ENCODE assay signal across 8 cellular contexts in the genomic region with DNA sequence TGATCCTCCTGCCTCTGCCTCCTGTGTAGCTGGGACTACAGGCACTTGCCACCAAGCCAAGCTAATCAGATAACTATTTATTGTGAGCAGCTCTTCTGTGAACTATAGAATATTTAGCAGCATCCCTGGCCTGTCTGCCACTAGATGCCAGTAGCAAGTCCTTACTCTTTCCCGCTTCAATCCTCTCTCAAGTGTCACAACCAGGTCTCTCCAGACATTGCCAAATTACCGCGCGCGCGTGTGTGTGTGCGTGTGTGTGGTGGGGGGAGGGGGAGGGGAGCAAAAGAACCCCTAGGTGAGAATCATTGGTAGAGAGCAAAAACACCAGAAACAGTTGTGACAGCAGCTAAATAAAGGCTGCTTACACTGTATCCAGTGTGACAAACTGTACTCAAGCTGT. TPM values are rescaled to one million over a fixed set of nuclear protein-coding genes. Genes with fewer than 3 reads are reported as not detected.
DNase-seq lines count a peak whose midpoint lies in the region; ATAC-seq, FAIRE-seq and TF ChIP-seq lines count a peak whose summit lies in the region.
"Had no signal": no experiment of that assay in that cellular context is flagged by ENCODE, and none has a peak within 500 bp of the region (broad histone marks: within the 10 kb centered on the region; RNA-seq: fewer than 3 reads in every experiment).

No MANE protein-coding gene starts in this region.

- H4K5ac ChIP-seq in H1 (ENCODE audit: insufficient read length, low read depth, low read length): no peak overlapping the region

- H2BK20ac ChIP-seq in H1 (ENCODE audit: low read length): no peak overlapping the region

- no peak for ATAC-seq in GM18861 (IDR thresholded peaks at IDR 0.05; ENCODE audit: unreplicated experiment)
- no peak for ATAC-seq in GM21737 (IDR thresholded peaks at IDR 0.05; ENCODE audit: unreplicated experiment)
- ATAC-seq: activated CD4-positive, alpha-beta T cell treated with anti-CD3 and anti-CD28 coated beads for 36 hours had no signal

- peaks cover 1 to 7% (median 5%) of the 10 kb centered on the region in 4 experiments; a peak in 6 of 7 replicates for H3K4me1 ChIP-seq in H1 (replicated peaks in 1 of 4; ENCODE audit: control insufficient read depth in 3 of 4, insufficient read depth in 4 of 4, low read length in 3 of 4)
- peaks cover 0 to 61% (median 49%) of the 10 kb centered on the region in 4 donors for H3K4me1 ChIP-seq in sigmoid colon

- H3K27me3 ChIP-seq in H1 (replicated peaks in 1 of 4; ENCODE audit: control insufficient read depth in 3 of 4, extremely low read depth in 1 of 4, insufficient read depth in 3 of 4, low read length in 3 of 4) (no peaks in the 10 kb centered on the region), sigmoid colon (no peaks in the 10 kb centered on the region)

- no peak overlapping the region for H3K23ac ChIP-seq in H1 (ENCODE audit: insufficient read length)

- H4K8ac ChIP-seq in H1 (ENCODE audit: extremely low read depth, insufficient read depth, low read length): no peak overlapping the region

- no peak overlapping the region for H4K91ac ChIP-seq in H1 (replicated peaks; ENCODE audit: insufficient read length, low read length)

- in situ Hi-C loops in GM13976 (cut with MboI; ENCODE audit: low sequenced_read_pairs, unreplicated experiment): no loop called here

- no peaks in the 10 kb centered on the region for H3K9me3 Mint-ChIP-seq in osteocyte (ENCODE audit: unreplicated experiment)

- TF ChIP-seq POLR2A in H1 (IDR thresholded peaks at IDR 0.05; ENCODE audit: control extremely low read depth in 1 of 2, low read depth in 2 of 2, low read length in 2 of 2) (no peak), sigmoid colon (IDR thresholded peaks at IDR 0.05) (no peak)

- peak; percentile 41 for DNase-seq in GM13976 (ENCODE audit: low spot score)
- DNase-seq in NCI-H2227 (lab: John Stamatoyannopoulos, UW; ENCODE audit: unreplicated experiment): peak; percentile 75
- no peak for DNase-seq in H1 (ENCODE audit: low read depth in 1 of 2, low spot score in 2 of 2)
- no peak for DNase-seq in osteocyte (ENCODE audit: extremely low spot score, unreplicated experiment)
- no peak for DNase-seq in sigmoid colon
- DNase-seq: activated CD4-positive, alpha-beta T cell treated with anti-CD3 and anti-CD28 coated beads for 36 hours had no signal

- peaks cover 51% of the 10 kb centered on the region for H3K4me1 Mint-ChIP-seq in osteocyte (ENCODE audit: unreplicated experiment)

- H3K27me3 Mint-ChIP-seq in osteocyte (ENCODE audit: unreplicated experiment): no peaks in the 10 kb centered on the region
- H3K27me3 Mint-ChIP-seq: activated CD4-positive, alpha-beta T cell treated with anti-CD3 and anti-CD28 coated beads for 36 hours had no signal

- H3K9ac ChIP-seq in H1 (replicated peaks in 1 of 4; ENCODE audit: extremely low read depth in 1 of 4, low read depth in 3 of 4, low read length in 3 of 4): no peak overlapping the region

- no peak for TF ChIP-seq CTCF in GM13976 (IDR thresholded peaks at IDR 0.05; ENCODE audit: borderline replicate concordance, control extremely low read depth, extremely low read depth, insufficient read depth, missing control alignments)
- peak in 2 of 3 experiments; percentile 15 to 24; a peak in 1 of 4 replicates for TF ChIP-seq CTCF in H1 (IDR thresholded peaks at IDR 0.05; ENCODE audit: control extremely low read depth in 1 of 3, insufficient read depth in 1 of 3, low read depth in 1 of 3, low read length in 3 of 3)
- TF ChIP-seq CTCF in osteocyte (IDR thresholded peaks at IDR 0.05): peak; percentile 23
- TF ChIP-seq CTCF in sigmoid colon (IDR thresholded peaks at IDR 0.05): no peak

- no peak for TF ChIP-seq EP300 in H1 (IDR thresholded peaks at IDR 0.05; ENCODE audit: borderline replicate concordance in 1 of 2, low read depth in 2 of 2, low read length in 2 of 2)
- TF ChIP-seq EP300 in sigmoid colon (IDR thresholded peaks at IDR 0.05): no peak

- no peaks in the 10 kb centered on the region for H3K9me3 ChIP-seq in H1 (ENCODE audit: insufficient read depth in 2 of 2, low read depth in 1 of 2, low read length in 1 of 2)
- H3K9me3 ChIP-seq in sigmoid colon: no peaks in the 10 kb centered on the region

- H3K23me2 ChIP-seq in H1 (ENCODE audit: low read depth, low read length): no peaks in the 10 kb centered on the region

- H3K27ac Mint-ChIP-seq in osteocyte (ENCODE audit: unreplicated experiment): peak overlapping the region; percentile 79
- H3K27ac Mint-ChIP-seq: activated CD4-positive, alpha-beta T cell treated with anti-CD3 and anti-CD28 coated beads for 36 hours had no signal

- H3K79me2 ChIP-seq in H1 (ENCODE audit: control insufficient read depth in 1 of 2, insufficient read depth in 2 of 2, low read length in 2 of 2): peaks cover 0 to 94% of the 10 kb centered on the region in 2 experiments; a peak in 2 of 4 replicates

- H2AFZ ChIP-seq in H1 (ENCODE audit: low read length): no peak overlapping the region

- no peak overlapping the region for H3K56ac ChIP-seq in H1 (replicated peaks; ENCODE audit: insufficient read length, low read depth, low read length)

- H3K4me2 ChIP-seq in H1 (ENCODE audit: insufficient read depth in 1 of 2, low read depth in 2 of 2, low read length in 2 of 2): no peak overlapping the region

- no peak overlapping the region for H2BK15ac ChIP-seq in H1 (ENCODE audit: low read length)

- no peak overlapping the region for H3K4me3 Mint-ChIP-seq in osteocyte (ENCODE audit: unreplicated experiment)
- H3K4me3 Mint-ChIP-seq: activated CD4-positive, alpha-beta T cell treated with anti-CD3 and anti-CD28 coated beads for 36 hours had no signal

- H3K18ac ChIP-seq in H1 (ENCODE audit: extremely low read depth, low read length): no peak overlapping the region

- H2BK12ac ChIP-seq in H1 (ENCODE audit: low read depth, low read length): no peak overlapping the region

- no peak overlapping the region for H2BK5ac ChIP-seq in H1 (ENCODE audit: low read depth, low read length)

- H3K36me3 Mint-ChIP-seq in osteocyte (ENCODE audit: unreplicated experiment): peaks cover 4% of the 10 kb centered on the region

- H2BK120ac ChIP-seq in H1 (replicated peaks; ENCODE audit: low read depth, low read length): no peak overlapping the region

- CTCF ChIA-PET in H1 (lab: Charles Lee; ENCODE audit: partially characterized antibody): interaction anchor here (0.7 to 2.0 kb wide), 9 partner anchors 8 to 138 kb away, joined by 3 to 11 read pairs (median 4); no protein-coding TSS in a partner anchor

- POLR2A ChIA-PET in H1 (lab: Charles Lee; ENCODE audit: partially characterized antibody): interaction anchor here (1.6 kb wide), 1 partner anchor 50 kb away, joined by 5 read pairs; a partner anchor contains a TSS

- peaks cover 3% of the 10 kb centered on the region; the same call in 1 of the 2 replicates for H3K79me1 ChIP-seq in H1 (ENCODE audit: low read depth, low read length)

- H2AK5ac ChIP-seq in H1 (ENCODE audit: low read depth, low read length): no peak overlapping the region

- no peak for FAIRE-seq in H1 (lab: Jason Lieb, UNC)

- WGBS in H1 (ENCODE audit: extremely low coverage in 1 of 2, insufficient coverage in 1 of 2, insufficient read length in 1 of 2, insufficient replicate concordance in 2 of 2, low coverage in 1 of 2, low lambda C conversion rate in 2 of 2, missing lambda C conversion rate in 1 of 2), 2 experiments: 73% methylated on average over 7 of the region's 7 CpGs; no CpG with 5 or more reads in 1 of the 2 experiments
- 82 to 91% methylated on average over 7 of the region's 7 CpGs for WGBS in sigmoid colon, 2 donors

- peak in 1 of 2 experiments; percentile 32; a peak in 2 of 4 replicates for TF ChIP-seq RAD21 in H1 (IDR thresholded peaks at IDR 0.05 in 1 of 2, conservative IDR thresholded peaks at IDR 0.05 in 1 of 2; ENCODE audit: low read depth in 2 of 2, low read length in 2 of 2)

- H3K4me3 ChIP-seq in H1 (ENCODE audit: extremely low read depth in 1 of 4, insufficient read depth in 2 of 4, low read depth in 3 of 4, low read length in 4 of 4) (no peak overlapping the region), sigmoid colon (no peak overlapping the region)

- H3K27ac ChIP-seq in H1 (ENCODE audit: low read depth, low read length): no peak overlapping the region
- peak overlapping the region in 2 of 4 donors; percentile 1 to 48 for H3K27ac ChIP-seq in sigmoid colon

- intact Hi-C loops in sigmoid colon (cut with DNase I): loop anchor here (5.0 kb wide), 2 partner anchors 41 to 49 kb away; a partner anchor contains a TSS

- peaks cover 6 to 11% of the 10 kb centered on the region in 2 experiments for H4K20me1 ChIP-seq in H1 (replicated peaks in 1 of 2; ENCODE audit: control insufficient read depth in 1 of 2, insufficient read depth in 2 of 2, low read length in 2 of 2)

- H3K36me3 ChIP-seq in H1 (ENCODE audit: control insufficient read depth in 2 of 4, insufficient read depth in 4 of 4, low read length in 3 of 4): no peaks in the 10 kb centered on the region
- no peaks in the 10 kb centered on the region for H3K36me3 ChIP-seq in sigmoid colon

- no peak overlapping the region for H3K4ac ChIP-seq in H1 (replicated peaks; ENCODE audit: insufficient read length, low read depth, low read length)

- H3K14ac ChIP-seq in H1 (ENCODE audit: insufficient read length): no peak overlapping the region

TF ChIP-seq in H1, 55 proteins besides CTCF, POLR2A, EP300 and RAD21:
- TF ChIP-seq KDM1A (IDR thresholded peaks at IDR 0.05; ENCODE audit: borderline replicate concordance, low read length): peak; percentile 46; the same call in 1 of the 2 replicates
- no peak for TF ChIP-seq SIX5 (IDR thresholded peaks at IDR 0.05; ENCODE audit: low read depth, low read length)

RNA-seq across cellular contexts. Expression of a gene that starts 49.9 kb away (rescaled TPM):
- total RNA-seq in H1 (2021; fragmentation: NEBNext Ultra II Directional; extraction: Animal tissue kit (Norgen Biotek cat#: 25700)): 59.6 and 64.6 TPM in 2 replicates
- polyA plus RNA-seq in H1 (2011; rRNA removed) (4.9 and 6.8 TPM in 2 replicates), sigmoid colon (10 to 100 TPM; 10.8 to 14.5 (median 13.2) TPM)
- 8.7 TPM for polyA plus RNA-seq in H1 (2011; cell fraction: cytosol; rRNA removed)
- 7.2 TPM for polyA plus RNA-seq in H1 (2011; cell fraction: nucleus; rRNA removed)
- 14.5 to 24.8 TPM (median 19.9 TPM) in 4 replicates for polyA plus RNA-seq in H1 (2012, experiment 1 of 2)
- 2.8 TPM for polyA plus RNA-seq in H1 (2012, experiment 2 of 2)
- 33.3 TPM for polyA plus RNA-seq in H1 (2013, experiment 1 of 2)
- polyA plus RNA-seq in H1 (2013, experiment 2 of 2): 32.0 TPM
- polyA minus RNA-seq in H1 (2011; rRNA and poly(A)+ RNA removed): 20.9 and 27.1 TPM in 2 replicates
- polyA minus RNA-seq in H1 (2011; cell fraction: cytosol; rRNA and poly(A)+ RNA removed): 20.7 TPM
- polyA minus RNA-seq in H1 (2011; cell fraction: nucleus; rRNA and poly(A)+ RNA removed): 42.6 TPM
- total RNA-seq in osteocyte (43.3 and 43.7 TPM in 2 replicates), sigmoid colon (10 to 100 TPM; 23.7 to 28.9 (median 25.4) TPM)

Comparison
In these comparisons a context has a peak if more than half of its experiments do, and no peak if none do; other contexts are left out.
1. DNase-seq: peak in GM13976 (single experiment) and NCI-H2227 (single experiment); none in H1 (0 of 2), osteocyte (single experiment) and sigmoid colon (single experiment).
2. CTCF ChIP-seq: peak in H1 (2 of 3) and osteocyte (single experiment); none in GM13976 (single experiment) and sigmoid colon (0 of 4).